1 cellular context compared by ENCODE assay signal in the genomic region with DNA sequence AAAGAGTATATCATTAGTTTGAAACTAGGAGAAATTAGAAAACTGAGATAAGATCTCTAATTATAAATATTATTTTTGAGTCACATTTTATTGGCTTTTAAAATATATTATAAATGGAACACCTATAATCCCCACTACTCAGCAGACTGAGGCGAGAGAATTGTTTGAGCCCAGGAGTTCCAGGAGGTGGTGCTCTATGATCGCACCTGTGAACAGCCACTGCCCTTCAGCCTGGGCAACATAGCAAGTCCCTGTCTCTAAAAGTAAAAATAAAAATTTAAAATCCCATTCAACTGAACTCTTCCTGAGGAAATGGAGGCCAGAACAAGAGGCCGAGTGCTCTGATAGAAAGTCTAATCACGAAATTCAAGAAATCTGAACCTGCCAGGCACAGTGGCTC.
TF ChIP-seq lines count a peak whose summit lies in the region.

No MANE protein-coding gene starts in this region.

TF ChIP-seq in liver, 16 proteins besides CTCF, POLR2A, EP300 and RAD21 (continued from another document):
- TF ChIP-seq, protein P1, sequence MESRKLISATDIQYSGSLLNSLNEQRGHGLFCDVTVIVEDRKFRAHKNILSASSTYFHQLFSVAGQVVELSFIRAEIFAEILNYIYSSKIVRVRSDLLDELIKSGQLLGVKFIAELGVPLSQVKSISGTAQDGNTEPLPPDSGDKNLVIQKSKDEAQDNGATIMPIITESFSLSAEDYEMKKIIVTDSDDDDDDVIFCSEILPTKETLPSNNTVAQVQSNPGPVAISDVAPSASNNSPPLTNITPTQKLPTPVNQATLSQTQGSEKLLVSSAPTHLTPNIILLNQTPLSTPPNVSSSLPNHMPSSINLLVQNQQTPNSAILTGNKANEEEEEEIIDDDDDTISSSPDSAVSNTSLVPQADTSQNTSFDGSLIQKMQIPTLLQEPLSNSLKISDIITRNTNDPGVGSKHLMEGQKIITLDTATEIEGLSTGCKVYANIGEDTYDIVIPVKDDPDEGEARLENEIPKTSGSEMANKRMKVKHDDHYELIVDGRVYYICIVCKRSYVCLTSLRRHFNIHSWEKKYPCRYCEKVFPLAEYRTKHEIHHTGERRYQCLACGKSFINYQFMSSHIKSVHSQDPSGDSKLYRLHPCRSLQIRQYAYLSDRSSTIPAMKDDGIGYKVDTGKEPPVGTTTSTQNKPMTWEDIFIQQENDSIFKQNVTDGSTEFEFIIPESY (IDR thresholded peaks at IDR 0.05): no peak
- TF ChIP-seq GABPA (IDR thresholded peaks at IDR 0.05 in 1 of 2, conservative IDR thresholded peaks at IDR 0.05 in 1 of 2) (no peak), YY1 (IDR thresholded peaks at IDR 0.05) (no peak), SP1 (IDR thresholded peaks at IDR 0.05) (no peak), HNF4G (IDR thresholded peaks at IDR 0.05) (no peak), FOXA2 (IDR thresholded peaks at IDR 0.05) (no peak), NR2F2 (IDR thresholded peaks at IDR 0.05) (no peak)
- TF ChIP-seq, protein P2, sequence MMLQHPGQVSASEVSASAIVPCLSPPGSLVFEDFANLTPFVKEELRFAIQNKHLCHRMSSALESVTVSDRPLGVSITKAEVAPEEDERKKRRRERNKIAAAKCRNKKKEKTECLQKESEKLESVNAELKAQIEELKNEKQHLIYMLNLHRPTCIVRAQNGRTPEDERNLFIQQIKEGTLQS (IDR thresholded peaks at IDR 0.05): no peak
TF ChIP-seq in liver: peak in this region for 0.
